ENCODE assay signal across 1 cellular context in genomic region chr19:2237869-2238153, GRCh38.
TF ChIP-seq lines count a peak whose summit lies in the region.

No MANE protein-coding gene starts in this region.

TF ChIP-seq in K562, 482 proteins besides CTCF, POLR2A, EP300 and RAD21:
- TF ChIP-seq CEBPB (tag; IDR thresholded peaks at IDR 0.05) (peak; percentile 66), TFAP4 (CRISPR knock-in tag; IDR thresholded peaks at IDR 0.05; ENCODE audit: borderline replicate concordance) (0 out of 2 replicates have a peak, but pooled peaks have one; percentile 23), KDM5B (IDR thresholded peaks at IDR 0.05; ENCODE audit: insufficient replicate concordance, low read depth, low read length) (peak; percentile 18), ZNF395 (CRISPR knock-in tag; IDR thresholded peaks at IDR 0.05) (no peak), KAT7 (CRISPR knock-in tag; IDR thresholded peaks at IDR 0.05; ENCODE audit: borderline replicate concordance) (peak; percentile 82), MXD1 (CRISPR knock-in tag; IDR thresholded peaks at IDR 0.05; ENCODE audit: borderline replicate concordance, poor library complexity, severe bottlenecking) (no peak), PRDM10 (IDR thresholded peaks at IDR 0.05; ENCODE audit: partially characterized antibody) (peak; percentile 25)
